2 cellular contexts compared by ENCODE assay signal in genomic region chr16:28567292-28567691, GRCh38.
TF ChIP-seq lines count a peak whose summit lies in the region.

No MANE protein-coding gene starts in this region.

TF ChIP-seq in K562, 482 proteins besides CTCF, POLR2A, EP300 and RAD21:
- no peak for TF ChIP-seq SLC30A9 (CRISPR knock-in tag; IDR thresholded peaks at IDR 0.05)
- TF ChIP-seq, protein P1, sequence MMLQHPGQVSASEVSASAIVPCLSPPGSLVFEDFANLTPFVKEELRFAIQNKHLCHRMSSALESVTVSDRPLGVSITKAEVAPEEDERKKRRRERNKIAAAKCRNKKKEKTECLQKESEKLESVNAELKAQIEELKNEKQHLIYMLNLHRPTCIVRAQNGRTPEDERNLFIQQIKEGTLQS (IDR thresholded peaks at IDR 0.05) = no peak
- TF ChIP-seq, protein P1 (CRISPR knock-in tag; conservative IDR thresholded peaks at IDR 0.05) = no peak
- TF ChIP-seq ZNF347 (CRISPR knock-in tag; IDR thresholded peaks at IDR 0.05; ENCODE audit: low read depth) = no peak
- TF ChIP-seq SRSF3 (IDR thresholded peaks at IDR 0.05; ENCODE audit: insufficient read depth, low read length) = no peak
- TF ChIP-seq CBX3 (IDR thresholded peaks at IDR 0.05; ENCODE audit: borderline replicate concordance in 1 of 2, low read length in 2 of 2) = peak in 1 of 2 experiments; percentile 77; a peak in 1 of 3 replicates
- no peak for TF ChIP-seq ZNF217 (CRISPR knock-in tag; IDR thresholded peaks at IDR 0.05)
- TF ChIP-seq PHTF2 (CRISPR knock-in tag; IDR thresholded peaks at IDR 0.05) = no peak
- TF ChIP-seq TBP (optimal IDR thresholded peaks at IDR 0.05; ENCODE audit: low read depth, low read length) = no peak
- TF ChIP-seq, protein P2, sequence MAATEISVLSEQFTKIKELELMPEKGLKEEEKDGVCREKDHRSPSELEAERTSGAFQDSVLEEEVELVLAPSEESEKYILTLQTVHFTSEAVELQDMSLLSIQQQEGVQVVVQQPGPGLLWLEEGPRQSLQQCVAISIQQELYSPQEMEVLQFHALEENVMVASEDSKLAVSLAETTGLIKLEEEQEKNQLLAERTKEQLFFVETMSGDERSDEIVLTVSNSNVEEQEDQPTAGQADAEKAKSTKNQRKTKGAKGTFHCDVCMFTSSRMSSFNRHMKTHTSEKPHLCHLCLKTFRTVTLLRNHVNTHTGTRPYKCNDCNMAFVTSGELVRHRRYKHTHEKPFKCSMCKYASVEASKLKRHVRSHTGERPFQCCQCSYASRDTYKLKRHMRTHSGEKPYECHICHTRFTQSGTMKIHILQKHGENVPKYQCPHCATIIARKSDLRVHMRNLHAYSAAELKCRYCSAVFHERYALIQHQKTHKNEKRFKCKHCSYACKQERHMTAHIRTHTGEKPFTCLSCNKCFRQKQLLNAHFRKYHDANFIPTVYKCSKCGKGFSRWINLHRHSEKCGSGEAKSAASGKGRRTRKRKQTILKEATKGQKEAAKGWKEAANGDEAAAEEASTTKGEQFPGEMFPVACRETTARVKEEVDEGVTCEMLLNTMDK (IDR thresholded peaks at IDR 0.05; ENCODE audit: borderline replicate concordance, insufficient read depth, low read depth, low read length, poor library complexity, severe bottlenecking) = no peak
- no peak for TF ChIP-seq E2F8 (IDR thresholded peaks at IDR 0.05; ENCODE audit: low read depth, partially characterized antibody)
- TF ChIP-seq TRIM28 (IDR thresholded peaks at IDR 0.05) = peak; percentile 80; the same call in 1 of the 2 replicates
- peak; percentile 98 for TF ChIP-seq ZNF707 (CRISPR knock-in tag; conservative IDR thresholded peaks at IDR 0.05)
- no peak for TF ChIP-seq BACH1 (tag; IDR thresholded peaks at IDR 0.05)

TF ChIP-seq in endothelial cell of umbilical vein, 7 proteins besides CTCF, POLR2A, EP300 and RAD21:
- TF ChIP-seq JUN (IDR thresholded peaks at IDR 0.05; ENCODE audit: borderline replicate concordance, insufficient read depth, insufficient read length, low read depth) (no peak), MYC (IDR thresholded peaks at IDR 0.05; ENCODE audit: low read depth, low read length) (no peak), EZH2 (IDR thresholded peaks at IDR 0.05; ENCODE audit: borderline replicate concordance, low read depth, low read length, severe bottlenecking) (no peak), POLR2AphosphoS5 (IDR thresholded peaks at IDR 0.05; ENCODE audit: insufficient read depth, low read depth, low read length) (no peak), GATA2 (IDR thresholded peaks at IDR 0.05; ENCODE audit: insufficient read depth, insufficient read length, low read depth, low read length) (no peak)
- TF ChIP-seq, protein P3, sequence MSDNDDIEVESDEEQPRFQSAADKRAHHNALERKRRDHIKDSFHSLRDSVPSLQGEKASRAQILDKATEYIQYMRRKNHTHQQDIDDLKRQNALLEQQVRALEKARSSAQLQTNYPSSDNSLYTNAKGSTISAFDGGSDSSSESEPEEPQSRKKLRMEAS (IDR thresholded peaks at IDR 0.05; ENCODE audit: insufficient read depth, insufficient read length) = no peak
